In the genomic region with DNA sequence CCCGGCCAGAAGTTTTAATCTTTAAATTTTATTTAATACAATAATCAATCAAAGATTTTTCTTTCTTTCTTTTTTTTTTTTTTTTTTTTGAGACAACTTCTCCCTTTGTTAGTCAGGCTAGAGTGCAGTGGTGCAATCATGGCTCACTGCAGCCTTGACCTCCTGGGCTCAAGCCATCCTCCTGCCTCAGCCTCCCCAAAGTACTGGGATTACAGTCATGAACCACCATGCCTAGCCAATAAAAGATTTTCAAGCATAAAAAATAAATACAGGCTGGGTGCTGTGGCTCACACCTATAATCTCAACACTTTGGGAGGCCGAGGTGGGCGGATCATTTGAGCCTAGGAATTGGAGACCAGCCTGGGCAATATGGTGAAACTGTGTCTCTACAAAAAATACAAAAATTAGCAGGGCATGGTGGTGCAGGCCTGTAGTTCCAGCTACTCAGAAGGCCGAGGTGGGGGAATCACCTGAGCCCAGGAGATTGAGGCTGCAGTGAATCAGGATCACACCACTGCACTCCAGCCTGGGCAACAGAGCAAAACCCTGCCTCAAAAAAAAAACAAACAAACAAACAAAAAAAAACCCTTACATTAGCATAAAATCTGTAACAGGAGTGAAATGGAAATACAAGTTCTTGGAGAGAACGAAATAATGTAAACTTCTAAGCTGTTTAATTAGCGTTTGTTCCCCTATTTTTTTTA, we compare ENCODE assay signal across 1 cellular context.
TF ChIP-seq lines count a peak whose summit lies in the region.

No MANE protein-coding gene starts in this region.

TF ChIP-seq in HCT116, 20 proteins besides CTCF, POLR2A, EP300 and RAD21:
- TF ChIP-seq CBX3 (IDR thresholded peaks at IDR 0.05; ENCODE audit: low read depth) (no peak), FOSL1 (IDR thresholded peaks at IDR 0.05; ENCODE audit: low read depth) (no peak), MAX (IDR thresholded peaks at IDR 0.05) (no peak), JUND (IDR thresholded peaks at IDR 0.05) (no peak), SRF (IDR thresholded peaks at IDR 0.05; ENCODE audit: low read depth) (no peak), EZH2phosphoT487 (IDR thresholded peaks at IDR 0.05; ENCODE audit: borderline replicate concordance) (no peak), YY1 (IDR thresholded peaks at IDR 0.05; ENCODE audit: extremely low read depth, insufficient replicate concordance, low read depth, low read length) (no peak), EGR1 (IDR thresholded peaks at IDR 0.05; ENCODE audit: low read depth) (no peak), SIN3A (IDR thresholded peaks at IDR 0.05; ENCODE audit: low read depth) (no peak), ZNF274 (IDR thresholded peaks at IDR 0.05; ENCODE audit: low read depth, low read length) (no peak), ELF1 (IDR thresholded peaks at IDR 0.05; ENCODE audit: borderline replicate concordance, low read depth) (no peak), POLR2AphosphoS5 (IDR thresholded peaks at IDR 0.05; ENCODE audit: low read depth, low read length) (no peak)
- TF ChIP-seq, protein P1, sequence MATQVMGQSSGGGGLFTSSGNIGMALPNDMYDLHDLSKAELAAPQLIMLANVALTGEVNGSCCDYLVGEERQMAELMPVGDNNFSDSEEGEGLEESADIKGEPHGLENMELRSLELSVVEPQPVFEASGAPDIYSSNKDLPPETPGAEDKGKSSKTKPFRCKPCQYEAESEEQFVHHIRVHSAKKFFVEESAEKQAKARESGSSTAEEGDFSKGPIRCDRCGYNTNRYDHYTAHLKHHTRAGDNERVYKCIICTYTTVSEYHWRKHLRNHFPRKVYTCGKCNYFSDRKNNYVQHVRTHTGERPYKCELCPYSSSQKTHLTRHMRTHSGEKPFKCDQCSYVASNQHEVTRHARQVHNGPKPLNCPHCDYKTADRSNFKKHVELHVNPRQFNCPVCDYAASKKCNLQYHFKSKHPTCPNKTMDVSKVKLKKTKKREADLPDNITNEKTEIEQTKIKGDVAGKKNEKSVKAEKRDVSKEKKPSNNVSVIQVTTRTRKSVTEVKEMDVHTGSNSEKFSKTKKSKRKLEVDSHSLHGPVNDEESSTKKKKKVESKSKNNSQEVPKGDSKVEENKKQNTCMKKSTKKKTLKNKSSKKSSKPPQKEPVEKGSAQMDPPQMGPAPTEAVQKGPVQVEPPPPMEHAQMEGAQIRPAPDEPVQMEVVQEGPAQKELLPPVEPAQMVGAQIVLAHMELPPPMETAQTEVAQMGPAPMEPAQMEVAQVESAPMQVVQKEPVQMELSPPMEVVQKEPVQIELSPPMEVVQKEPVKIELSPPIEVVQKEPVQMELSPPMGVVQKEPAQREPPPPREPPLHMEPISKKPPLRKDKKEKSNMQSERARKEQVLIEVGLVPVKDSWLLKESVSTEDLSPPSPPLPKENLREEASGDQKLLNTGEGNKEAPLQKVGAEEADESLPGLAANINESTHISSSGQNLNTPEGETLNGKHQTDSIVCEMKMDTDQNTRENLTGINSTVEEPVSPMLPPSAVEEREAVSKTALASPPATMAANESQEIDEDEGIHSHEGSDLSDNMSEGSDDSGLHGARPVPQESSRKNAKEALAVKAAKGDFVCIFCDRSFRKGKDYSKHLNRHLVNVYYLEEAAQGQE (IDR thresholded peaks at IDR 0.05; ENCODE audit: low read depth): no peak
